ENCODE assay signal across 31 cellular contexts in the genomic region with DNA sequence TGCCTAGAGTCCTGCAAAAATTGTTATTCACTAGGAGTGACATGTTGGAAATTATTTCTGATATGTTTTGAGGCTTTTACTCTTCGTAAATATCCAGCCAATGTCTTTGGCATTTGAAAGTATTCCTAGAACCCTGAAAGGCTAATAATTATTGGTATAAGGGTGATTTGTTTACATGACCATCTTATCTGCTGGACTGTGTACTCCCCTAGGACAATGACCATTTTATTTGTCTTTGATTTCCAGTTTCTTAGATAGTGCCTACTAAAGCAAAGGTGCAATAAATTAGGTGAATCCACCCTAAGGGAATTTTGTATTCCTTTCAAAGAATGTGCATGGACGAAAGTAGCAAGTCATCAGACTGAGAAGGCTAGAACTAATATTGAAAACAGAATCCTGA.
"Had no signal": no experiment of that assay in that cellular context is flagged by ENCODE, and none has a peak within 500 bp of the region (broad histone marks: within the 10 kb centered on the region; RNA-seq: fewer than 3 reads in every experiment).

No MANE protein-coding gene starts in this region.

- H3K9me3 ChIP-seq: adrenal gland, colonic mucosa had no signal

- H3K4me3 Mint-ChIP-seq: activated CD4-positive, alpha-beta memory T cell treated with anti-CD3 and anti-CD28 coated beads for 36 hours; activated CD4-positive, alpha-beta T cell treated with anti-CD3 and anti-CD28 coated beads for 36 hours; activated CD4-positive, alpha-beta T cell treated with anti-CD3 and anti-CD28 coated beads, Interleukin-2, amount 10 ng/mL, durations not matched to agents 24 days and 14 days; activated CD8-positive, alpha-beta memory T cell treated with anti-CD3 and anti-CD28 coated beads, Interleukin-2, amount 10 ng/mL, durations not matched to agents 7 days and 5 days; activated CD8-positive, alpha-beta T cell treated with anti-CD3 and anti-CD28 coated beads, Interleukin-2, amount 10 ng/mL, durations not matched to agents 7 days and 5 days; activated naive CD4-positive, alpha-beta T cell treated with anti-CD3 and anti-CD28 coated beads for 36 hours; activated naive CD4-positive, alpha-beta T cell treated with anti-CD3 and anti-CD28 coated beads, Interleukin-2, amount 50 U/mL, for 24 hours; activated naive CD8-positive, alpha-beta T cell treated with anti-CD3 and anti-CD28 coated beads for 36 hours; activated naive CD8-positive, alpha-beta T cell treated with anti-CD3 and anti-CD28 coated beads, Interleukin-2, amount 50 U/mL, for 24 hours; activated T-helper 1 cell treated with anti-CD3 and anti-CD28 coated beads, Interleukin-12 subunit alpha, Interleukin-12 subunit beta, Interleukin-2, Interleukin-4 antibody, amounts not matched to agents 30 ng/mL and 10 ng/mL and 1 ng/mL, durations not matched to agents 14 hours and 24 hours and 36 hours had no signal

- H3K27ac ChIP-seq: adrenal gland, body of pancreas, colonic mucosa, epithelial cell of prostate, esophagus squamous epithelium, gastroesophageal sphincter had no signal

- H3K27me3 ChIP-seq: adrenal gland, body of pancreas, colonic mucosa, esophagus squamous epithelium, gastroesophageal sphincter had no signal

- H3K27me3 Mint-ChIP-seq: activated CD4-positive, alpha-beta memory T cell treated with anti-CD3 and anti-CD28 coated beads for 36 hours; activated CD4-positive, alpha-beta T cell treated with anti-CD3 and anti-CD28 coated beads, Interleukin-2, amount 10 ng/mL, durations not matched to agents 24 days and 14 days; activated CD8-positive, alpha-beta memory T cell treated with anti-CD3 and anti-CD28 coated beads, Interleukin-2, amount 10 ng/mL, durations not matched to agents 7 days and 5 days; activated naive CD8-positive, alpha-beta T cell treated with anti-CD3 and anti-CD28 coated beads, Interleukin-2, amount 50 U/mL, for 24 hours had no signal

- H3K36me3 Mint-ChIP-seq: activated CD4-positive, alpha-beta memory T cell treated with anti-CD3 and anti-CD28 coated beads for 36 hours; activated naive CD4-positive, alpha-beta T cell treated with anti-CD3 and anti-CD28 coated beads, Interleukin-2, amount 50 U/mL, for 24 hours; activated naive CD8-positive, alpha-beta T cell treated with anti-CD3 and anti-CD28 coated beads for 36 hours had no signal

- H3K4me3 ChIP-seq: adrenal gland, body of pancreas, colonic mucosa, esophagus squamous epithelium, gastroesophageal sphincter had no signal

- H3K4me1 ChIP-seq: adrenal gland, gastroesophageal sphincter had no signal

- DNase-seq: activated CD4-positive, alpha-beta memory T cell treated with anti-CD3 and anti-CD28 coated beads for 36 hours; activated CD4-positive, alpha-beta T cell treated with anti-CD3 and anti-CD28 coated beads for 36 hours; activated CD4-positive, alpha-beta T cell treated with anti-CD3 and anti-CD28 coated beads, Interleukin-2, amount 10 ng/mL, durations not matched to agents 24 days and 14 days; activated CD4-positive, CD25-positive, alpha-beta regulatory T cell; activated CD4-positive, CD25-positive, alpha-beta regulatory T cell treated with anti-CD3 and anti-CD28 coated beads, Interleukin-2, amount 50 U/mL, for 72 hours; activated CD8-positive, alpha-beta memory T cell treated with anti-CD3 and anti-CD28 coated beads, Interleukin-2, amount 10 ng/mL, durations not matched to agents 7 days and 5 days; activated CD8-positive, alpha-beta memory T cell treated with anti-CD3 and anti-CD28 coated beads, Interleukin-2, amount 50 U/mL, for 4 hours; activated CD8-positive, alpha-beta T cell treated with anti-CD3 and anti-CD28 coated beads, Interleukin-2, amount 10 ng/mL, durations not matched to agents 7 days and 5 days; activated effector memory CD4-positive, alpha-beta T cell treated with anti-CD3 and anti-CD28 coated beads, Interleukin-2, amount 50 U/mL, for 16 hours; activated naive CD4-positive, alpha-beta T cell treated with anti-CD3 and anti-CD28 coated beads for 36 hours; activated naive CD8-positive, alpha-beta T cell treated with anti-CD3 and anti-CD28 coated beads for 36 hours; activated naive CD8-positive, alpha-beta T cell treated with anti-CD3 and anti-CD28 coated beads, Interleukin-2, amount 50 U/mL, for 24 hours; activated T-cell treated with anti-CD3 and anti-CD28 coated beads, Interleukin-2, amount 50 U/mL, for 1 hour; activated T-cell treated with anti-CD3 and anti-CD28 coated beads, Interleukin-2, amount 50 U/mL, for 48 hours; adrenal gland; amygdala; aorta; body of pancreas; caudate nucleus; cerebellar nuclear complex; colonic mucosa; effector CD8-positive, alpha-beta T cell; esophagus squamous epithelium; foreskin melanocyte; head of caudate nucleus; T-helper 2 cell had no signal

- H3K36me3 ChIP-seq: adrenal gland, colonic mucosa, esophagus squamous epithelium, gastroesophageal sphincter had no signal

- H3K27ac Mint-ChIP-seq: activated CD4-positive, alpha-beta memory T cell treated with anti-CD3 and anti-CD28 coated beads for 36 hours; activated CD4-positive, alpha-beta T cell treated with anti-CD3 and anti-CD28 coated beads for 36 hours; activated CD4-positive, alpha-beta T cell treated with anti-CD3 and anti-CD28 coated beads, Interleukin-2, amount 10 ng/mL, durations not matched to agents 24 days and 14 days; activated CD8-positive, alpha-beta memory T cell treated with anti-CD3 and anti-CD28 coated beads, Interleukin-2, amount 10 ng/mL, durations not matched to agents 7 days and 5 days; activated CD8-positive, alpha-beta T cell treated with anti-CD3 and anti-CD28 coated beads, Interleukin-2, amount 10 ng/mL, durations not matched to agents 7 days and 5 days; activated naive CD4-positive, alpha-beta T cell treated with anti-CD3 and anti-CD28 coated beads for 36 hours; activated naive CD4-positive, alpha-beta T cell treated with anti-CD3 and anti-CD28 coated beads, Interleukin-2, amount 50 U/mL, for 24 hours; activated naive CD8-positive, alpha-beta T cell treated with anti-CD3 and anti-CD28 coated beads for 36 hours; activated naive CD8-positive, alpha-beta T cell treated with anti-CD3 and anti-CD28 coated beads, Interleukin-2, amount 50 U/mL, for 24 hours; activated T-helper 1 cell treated with anti-CD3 and anti-CD28 coated beads, Interleukin-12 subunit alpha, Interleukin-12 subunit beta, Interleukin-2, Interleukin-4 antibody, amounts not matched to agents 30 ng/mL and 10 ng/mL and 1 ng/mL, durations not matched to agents 14 hours and 24 hours and 36 hours; activated T-helper 2 cell treated with anti-CD3 and anti-CD28 coated beads, Interferon-gamma antibody, Interleukin-2, Interleukin-4, amounts not matched to agents 10 μg/mL and 5 μg/mL and 100 μg/mL, durations not matched to agents 14 hours and 24 hours and 36 hours had no signal

- H3K4me1 Mint-ChIP-seq: activated CD4-positive, alpha-beta T cell treated with anti-CD3 and anti-CD28 coated beads for 36 hours; activated CD4-positive, alpha-beta T cell treated with anti-CD3 and anti-CD28 coated beads, Interleukin-2, amount 10 ng/mL, durations not matched to agents 24 days and 14 days; activated naive CD4-positive, alpha-beta T cell treated with anti-CD3 and anti-CD28 coated beads, Interleukin-2, amount 50 U/mL, for 24 hours; activated naive CD8-positive, alpha-beta T cell treated with anti-CD3 and anti-CD28 coated beads for 36 hours; activated naive CD8-positive, alpha-beta T cell treated with anti-CD3 and anti-CD28 coated beads, Interleukin-2, amount 50 U/mL, for 24 hours had no signal

- H3K9me3 Mint-ChIP-seq: activated CD4-positive, alpha-beta T cell treated with anti-CD3 and anti-CD28 coated beads, Interleukin-2, amount 10 ng/mL, durations not matched to agents 24 days and 14 days had no signal
